In the genomic region with DNA sequence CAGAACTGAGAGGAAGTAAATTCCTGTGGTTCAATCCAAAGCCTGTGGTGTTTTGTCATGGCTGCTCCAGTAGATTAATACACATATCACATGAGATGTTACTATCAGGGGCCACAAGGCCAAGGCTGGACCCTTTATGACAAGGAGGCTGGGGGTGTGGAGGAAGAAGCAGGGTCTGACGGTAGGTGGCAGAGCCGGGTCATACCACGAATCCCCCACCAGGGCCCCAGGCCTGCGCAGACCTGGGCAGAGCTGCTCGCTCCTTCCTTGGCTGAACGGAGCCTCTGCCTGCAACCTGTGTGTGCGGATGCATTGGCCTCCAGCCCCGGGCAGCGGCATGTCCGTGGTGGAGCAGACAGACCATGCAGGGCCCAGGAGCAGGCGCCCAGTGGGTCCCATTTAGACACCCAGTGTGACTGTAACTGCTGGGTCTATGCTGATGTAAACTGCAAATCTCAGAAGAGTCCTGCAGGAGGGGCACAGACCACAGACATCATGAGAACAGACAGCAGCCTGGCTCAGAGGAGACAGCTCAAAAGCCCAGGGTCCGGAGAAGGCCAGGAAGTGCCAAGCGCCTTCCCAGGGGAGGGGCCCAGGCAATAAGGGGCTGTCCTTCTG, we compare ENCODE assay signal across 13 cellular contexts.
DNase-seq lines count a peak whose midpoint lies in the region; ATAC-seq and TF ChIP-seq lines count a peak whose summit lies in the region.
"Had no signal": no experiment of that assay in that cellular context is flagged by ENCODE, and none has a peak within 500 bp of the region (broad histone marks: within the 10 kb centered on the region; RNA-seq: fewer than 3 reads in every experiment).

No MANE protein-coding gene starts in this region.

- H3K9me3 ChIP-seq in BLaER1 treated with 17β-estradiol and CSF1 and Interleukin-3, amounts not matched to agents 10 nM and 100 nM (replicated peaks in 1 of 11): no peaks in the 10 kb centered on the region

- POLR2A ChIA-PET in HEK293T (lab: Yijun Ruan, JAX): no interaction called here

- in situ Hi-C loops in brain microvascular endothelial cell (cut with HindIII; ENCODE audit: low pct_ligation_motif_present, low sequenced_read_pairs): loop anchor here (25.0 kb wide), 1 partner anchor 148 kb away; the partner anchor contains the start of gene PXDN

- CTCF ChIA-PET in HEK293T (lab: Yijun Ruan, JAX): interaction anchor here (0.7 kb wide), 1 partner anchor 180 kb away, joined by 3 read pairs; no protein-coding TSS in a partner anchor

- ATAC-seq in naive B cell (ENCODE audit: low read depth in 2 of 2): peak; percentile 58 to 91
- ATAC-seq: left colon had no signal

- DNase-seq in NB4 (ENCODE audit: low read depth): peak; percentile 14
- DNase-seq in brain microvascular endothelial cell: peak; percentile 56
- DNase-seq in naive B cell: peak; percentile 29
- DNase-seq in DMS79 (lab: John Stamatoyannopoulos, UW): no peak
- DNase-seq in activated T-cell treated with anti-CD3 and anti-CD28 coated beads, Interleukin-2, amount 50 U/mL, for 1 hour: no peak
- no peak for DNase-seq in HEK293T (ENCODE audit: extremely low spot score)
- DNase-seq in GM10266 (ENCODE audit: extremely low spot score): no peak
- DNase-seq: activated CD4-positive, alpha-beta T cell treated with anti-CD3 and anti-CD28 coated beads, Interleukin-2, amount 50 U/mL, for 4 hours; activated naive CD4-positive, alpha-beta T cell treated with Interleukin-2 at 50 U/mL for 16 hours; NCI-H1417; NCI-H524 had no signal

- peaks cover 36 to 72% (median 61%) of the 10 kb centered on the region in 10 experiments for H3K4me1 ChIP-seq in BLaER1 treated with 17β-estradiol and CSF1 and Interleukin-3, amounts not matched to agents 10 nM and 100 nM

- no peak overlapping the region for H3K27ac ChIP-seq in BLaER1 treated with 17β-estradiol and CSF1 and Interleukin-3, amounts not matched to agents 10 nM and 100 nM
- H3K27ac ChIP-seq in brain microvascular endothelial cell: no peak overlapping the region

- H3K36me3 Mint-ChIP-seq in naive B cell: no peaks in the 10 kb centered on the region

- peak overlapping the region in 1 of 11 experiments; percentile 37; a peak in 1 of 22 replicates for H3K9ac ChIP-seq in BLaER1 treated with 17β-estradiol and CSF1 and Interleukin-3, amounts not matched to agents 10 nM and 100 nM

- no peaks in the 10 kb centered on the region for H3K36me3 ChIP-seq in BLaER1 treated with 17β-estradiol and CSF1 and Interleukin-3, amounts not matched to agents 10 nM and 100 nM
- no peaks in the 10 kb centered on the region for H3K36me3 ChIP-seq in brain microvascular endothelial cell (replicated peaks)

- H4K20me1 ChIP-seq in BLaER1 treated with 17β-estradiol and CSF1 and Interleukin-3, amounts not matched to agents 10 nM and 100 nM: peaks cover 0 to 28% (median 7%) of the 10 kb centered on the region in 11 experiments; a peak in 8 of 22 replicates

- H3K4me2 ChIP-seq in BLaER1 treated with 17β-estradiol and CSF1 and Interleukin-3, amounts not matched to agents 10 nM and 100 nM: peak overlapping the region; percentile 5 to 70 (median 44); a peak in 21 of 22 replicates

- peaks cover 30 to 62% (median 37%) of the 10 kb centered on the region in 3 donors for H3K27me3 Mint-ChIP-seq in naive B cell

- H3K4me1 Mint-ChIP-seq in naive B cell: peaks cover 4 to 8% (median 5%) of the 10 kb centered on the region in 3 donors

- no peak overlapping the region for H3K4me3 Mint-ChIP-seq in naive B cell

- TF ChIP-seq POLR2A in NB4 (IDR thresholded peaks at IDR 0.05; ENCODE audit: extremely low read depth, insufficient read length): no peak

- no peak overlapping the region for H3K27ac Mint-ChIP-seq in naive B cell

- H3K4me3 ChIP-seq in BLaER1 treated with 17β-estradiol and CSF1 and Interleukin-3, amounts not matched to agents 10 nM and 100 nM: no peak overlapping the region
- H3K4me3 ChIP-seq in NB4 (ENCODE audit: low read depth, low read length) (no peak overlapping the region), brain microvascular endothelial cell (ENCODE audit: low read depth, low read length) (no peak overlapping the region)

- no peaks in the 10 kb centered on the region for H3K9me3 Mint-ChIP-seq in naive B cell

- H3K27me3 ChIP-seq in BLaER1 treated with 17β-estradiol and CSF1 and Interleukin-3, amounts not matched to agents 10 nM and 100 nM: peaks cover 0 to 30% (median 0%) of the 10 kb centered on the region in 11 experiments; a peak in 7 of 22 replicates
- H3K27me3 ChIP-seq in brain microvascular endothelial cell (replicated peaks): no peaks in the 10 kb centered on the region

- TF ChIP-seq CTCF in NB4 (IDR thresholded peaks at IDR 0.05; ENCODE audit: low read depth, low read length): peak; percentile 3
- peak; percentile 44 for TF ChIP-seq CTCF in brain microvascular endothelial cell (IDR thresholded peaks at IDR 0.05; ENCODE audit: low read depth, low read length, missing control alignments)
- no peak for TF ChIP-seq CTCF in GM10266 (IDR thresholded peaks at IDR 0.05; ENCODE audit: control insufficient read depth, insufficient read depth, low read depth, missing control alignments)

TF ChIP-seq in HEK293T, 16 proteins besides CTCF, POLR2A, EP300 and RAD21:
- no peak for TF ChIP-seq BHLHE40 (IDR thresholded peaks at IDR 0.05; ENCODE audit: borderline replicate concordance)
- TF ChIP-seq FOXK2 (IDR thresholded peaks at IDR 0.05): no peak
- TF ChIP-seq ELF4 (IDR thresholded peaks at IDR 0.05): no peak
- TF ChIP-seq ARNT (IDR thresholded peaks at IDR 0.05): no peak
- TF ChIP-seq FOXA1 (IDR thresholded peaks at IDR 0.05): no peak
- TF ChIP-seq PKNOX1 (IDR thresholded peaks at IDR 0.05): no peak
- TF ChIP-seq TARDBP (IDR thresholded peaks at IDR 0.05): no peak
- TF ChIP-seq FOXM1 (IDR thresholded peaks at IDR 0.05; ENCODE audit: borderline replicate concordance): no peak
- no peak for TF ChIP-seq SUZ12 (IDR thresholded peaks at IDR 0.05)
- TF ChIP-seq LEF1 (IDR thresholded peaks at IDR 0.05; ENCODE audit: borderline replicate concordance): no peak
- no peak for TF ChIP-seq L3MBTL2 (conservative IDR thresholded peaks at IDR 0.05)
- no peak for TF ChIP-seq NFRKB (IDR thresholded peaks at IDR 0.05)
- no peak for TF ChIP-seq CTBP1 (IDR thresholded peaks at IDR 0.05; ENCODE audit: borderline replicate concordance)
- TF ChIP-seq HDGF (IDR thresholded peaks at IDR 0.05; ENCODE audit: borderline replicate concordance): no peak
- TF ChIP-seq SP1 (IDR thresholded peaks at IDR 0.05): no peak
- TF ChIP-seq ZNF384 (IDR thresholded peaks at IDR 0.05): no peak

Comparison
In these comparisons a context has a peak if more than half of its experiments do, and no peak if none do; other contexts are left out.
1. DNase-seq: peak in NB4 (single experiment), brain microvascular endothelial cell (single experiment) and naive B cell (single experiment); none in DMS79 (single experiment), activated T-cell treated with anti-CD3 and anti-CD28 coated beads, Interleukin-2, amount 50 U/mL, for 1 hour (single experiment), HEK293T (single experiment) and GM10266 (single experiment).